ENCODE assay signal across 8 cellular contexts in genomic region chr18:63936932-63937393, GRCh38. TPM values are rescaled to one million over a fixed set of nuclear protein-coding genes. Genes with fewer than 3 reads are reported as not detected.
DNase-seq lines count a peak whose midpoint lies in the region; ATAC-seq and TF ChIP-seq lines count a peak whose summit lies in the region.
"Had no signal": no experiment of that assay in that cellular context is flagged by ENCODE, and none has a peak within 500 bp of the region (broad histone marks: within the 10 kb centered on the region; RNA-seq: fewer than 3 reads in every experiment).

No MANE protein-coding gene starts in this region.

- H3K27me3 ChIP-seq in esophagus muscularis mucosa (peaks cover 0 to 43% (median 2%) of the 10 kb centered on the region in 4 donors), subcutaneous abdominal adipose tissue (ENCODE audit: control insufficient read depth in 5 of 5, insufficient read depth in 4 of 5, low read length in 5 of 5) (peaks cover 4 to 14% (median 8%) of the 10 kb centered on the region in 5 donors)

- H3K9me3 ChIP-seq in esophagus muscularis mucosa (no peaks in the 10 kb centered on the region), subcutaneous abdominal adipose tissue (ENCODE audit: control insufficient read depth in 5 of 5, low read length in 5 of 5) (no peaks in the 10 kb centered on the region)

- peak overlapping the region; percentile 54 to 60 (median 54) for H3K4me3 ChIP-seq in esophagus muscularis mucosa
- peak overlapping the region in 4 of 5 donors; percentile 55 to 62 (median 61) for H3K4me3 ChIP-seq in subcutaneous abdominal adipose tissue (ENCODE audit: low read depth in 1 of 5, low read length in 5 of 5)

- WGBS in esophagus muscularis mucosa = 42% methylated on average over 19 of the region's 19 CpGs

- no peak for TF ChIP-seq EP300 in esophagus muscularis mucosa (IDR thresholded peaks at IDR 0.05)

- H3K36me3 ChIP-seq in esophagus muscularis mucosa (no peaks in the 10 kb centered on the region), subcutaneous abdominal adipose tissue (ENCODE audit: control insufficient read depth in 5 of 5, insufficient read depth in 5 of 5, low read length in 5 of 5) (no peaks in the 10 kb centered on the region)

- no peak overlapping the region for H3K27ac ChIP-seq in esophagus muscularis mucosa (replicated peaks in 1 of 4)
- H3K27ac ChIP-seq in subcutaneous abdominal adipose tissue (ENCODE audit: low read depth, low read length) = no peak overlapping the region

- TF ChIP-seq CTCF in esophagus muscularis mucosa (IDR thresholded peaks at IDR 0.05) = no peak

- ATAC-seq in GM19455 (IDR thresholded peaks at IDR 0.05; ENCODE audit: unreplicated experiment) (peak; percentile 23), HG03442 (IDR thresholded peaks at IDR 0.05; ENCODE audit: unreplicated experiment) (peak; percentile 31)

- TF ChIP-seq POLR2A in esophagus muscularis mucosa (IDR thresholded peaks at IDR 0.05; ENCODE audit: low read depth) = no peak

- H3K4me1 ChIP-seq in esophagus muscularis mucosa = peaks cover 5 to 12% (median 11%) of the 10 kb centered on the region in 4 donors
- peaks cover 0 to 13% (median 10%) of the 10 kb centered on the region in 5 donors for H3K4me1 ChIP-seq in subcutaneous abdominal adipose tissue (ENCODE audit: control insufficient read depth in 5 of 5, insufficient read depth in 5 of 5, low read length in 5 of 5)

- DNase-seq in esophagus muscularis mucosa (ENCODE audit: extremely low spot score) (no peak), NCI-H526 (lab: John Stamatoyannopoulos, UW) (no peak), Kasumi-1 (lab: John Stamatoyannopoulos, UW) (no peak), amniotic stem cell (lab: John Stamatoyannopoulos, UW) (no peak)

- peak overlapping the region in 2 of 5 donors; percentile 45 to 53 for H3K9ac ChIP-seq in subcutaneous abdominal adipose tissue (ENCODE audit: low read length in 5 of 5)

- intact Hi-C loops in esophagus muscularis mucosa (cut with DNase I) = loop anchor here (2.0 to 5.0 kb wide), 2 partner anchors 115 to 416 kb away; no protein-coding TSS in a partner anchor

RNA-seq across cellular contexts. Expression of gene HMSD, which starts 12.1 kb away (rescaled TPM):
- total RNA-seq in esophagus muscularis mucosa = not detected

RNA-seq across cellular contexts. Expression of gene SERPINB10, which starts 29.2 kb away (rescaled TPM):
- 1 to 10 TPM in 1 of 4 donors, not detected in 3; 2.3 TPM for total RNA-seq in esophagus muscularis mucosa
- total RNA-seq: T-helper 1 cell treated with Interleukin-12 subunit alpha and Interleukin-12 subunit beta and Interleukin-4 antibody, amounts not matched to agents 30 ng/mL and 1 ng/mL, for 36 hours had no signal

RNA-seq across cellular contexts. Expression of gene SERPINB8, which starts 32.9 kb away (rescaled TPM):
- total RNA-seq in esophagus muscularis mucosa = 10 to 100 TPM in 2 of 4 donors, 1 to 10 TPM in 2; 6.2 to 18.4 (median 11.1) TPM

RNA-seq across cellular contexts. Expression of gene SERPINB2, which starts 49.5 kb away (rescaled TPM):
- 10 to 100 TPM in 1 of 4 donors, not detected in 3; 24.5 TPM for total RNA-seq in esophagus muscularis mucosa
- total RNA-seq: T-helper 1 cell treated with Interleukin-12 subunit alpha and Interleukin-12 subunit beta and Interleukin-4 antibody, amounts not matched to agents 30 ng/mL and 1 ng/mL, for 36 hours had no signal
